In the genomic region with DNA sequence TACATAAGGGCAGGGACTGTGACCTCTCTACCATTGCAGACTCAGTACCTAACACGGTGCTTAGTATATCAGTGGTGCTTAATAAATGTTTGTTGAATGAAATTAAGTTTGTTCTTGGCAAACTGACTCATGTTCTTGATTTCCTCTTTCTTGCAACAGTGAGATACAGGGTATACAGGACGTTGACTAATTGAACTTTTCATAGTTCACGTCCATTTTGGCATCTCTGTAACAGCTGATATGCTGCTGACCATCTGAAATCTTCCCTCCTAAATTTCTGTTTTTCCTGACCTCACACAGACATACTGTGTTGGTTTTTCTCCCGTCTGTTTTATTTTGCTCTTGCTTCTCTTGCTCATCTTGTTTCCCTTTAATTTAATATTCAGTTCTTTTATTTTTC, we compare ENCODE assay signal across 25 cellular contexts. TPM values are rescaled to one million over a fixed set of nuclear protein-coding genes. Genes with fewer than 3 reads are reported as not detected.
"Had no signal": no experiment of that assay in that cellular context is flagged by ENCODE, and none has a peak within 500 bp of the region (broad histone marks: within the 10 kb centered on the region; RNA-seq: fewer than 3 reads in every experiment).

No MANE protein-coding gene starts in this region.

- H3K27me3 ChIP-seq: ascending aorta, left lung, sigmoid colon, testis, upper lobe of left lung had no signal

- H3K4me1 Mint-ChIP-seq: activated CD4-positive, alpha-beta T cell treated with anti-CD3 and anti-CD28 coated beads, Interleukin-2, amount 10 ng/mL, durations not matched to agents 24 days and 14 days; activated naive CD8-positive, alpha-beta T cell treated with anti-CD3 and anti-CD28 coated beads, Interleukin-2, amount 50 U/mL, for 24 hours; stimulated activated memory B cell treated with anti-CD40 and anti-IgM and Interleukin-4, amounts not matched to agents 10 μg/mL and 1 μg/mL and 100 μg/mL, for 72 hours had no signal

- ATAC-seq: activated CD8-positive, alpha-beta T cell treated with anti-CD3 and anti-CD28 coated beads, Interleukin-2, amount 10 ng/mL, durations not matched to agents 7 days and 5 days; activated naive CD8-positive, alpha-beta T cell treated with anti-CD3 and anti-CD28 coated beads, Interleukin-2, amount 50 U/mL, for 24 hours; activated T-cell treated with anti-CD3 and anti-CD28 coated beads, Interleukin-2, amount 50 U/mL, for 4 hours; left lung; stimulated activated memory B cell treated with anti-CD40 and anti-IgM and Interleukin-4, amounts not matched to agents 10 μg/mL and 1 μg/mL and 100 μg/mL, for 72 hours had no signal

- H3K9me3 ChIP-seq: ascending aorta, left lung, sigmoid colon, spleen, testis, upper lobe of left lung had no signal

- H3K27me3 Mint-ChIP-seq: activated naive CD8-positive, alpha-beta T cell treated with anti-CD3 and anti-CD28 coated beads, Interleukin-2, amount 50 U/mL, for 24 hours had no signal

- H3K36me3 ChIP-seq: ascending aorta, left lung, sigmoid colon, spleen, upper lobe of left lung had no signal

- H3K36me3 Mint-ChIP-seq: activated naive CD4-positive, alpha-beta T cell treated with anti-CD3 and anti-CD28 coated beads, Interleukin-2, amount 10 ng/mL, durations not matched to agents 7 days and 5 days; mesothelial cell of epicardium; stimulated activated memory B cell treated with anti-CD40 and anti-IgM and Interleukin-4, amounts not matched to agents 10 μg/mL and 1 μg/mL and 100 μg/mL, for 72 hours had no signal

- H3K4me3 Mint-ChIP-seq: activated CD4-positive, alpha-beta T cell treated with anti-CD3 and anti-CD28 coated beads, Interleukin-2, amount 10 ng/mL, durations not matched to agents 24 days and 14 days; activated CD8-positive, alpha-beta T cell treated with anti-CD3 and anti-CD28 coated beads, Interleukin-2, amount 10 ng/mL, durations not matched to agents 7 days and 5 days; activated naive CD4-positive, alpha-beta T cell treated with anti-CD3 and anti-CD28 coated beads, Interleukin-2, amount 10 ng/mL, durations not matched to agents 7 days and 5 days; activated naive CD8-positive, alpha-beta T cell treated with anti-CD3 and anti-CD28 coated beads, Interleukin-2, amount 50 U/mL, for 24 hours; activated T-cell treated with anti-CD3 and anti-CD28 coated beads, Interleukin-2, amount 50 U/mL, for 4 hours; dendritic cell treated with granulocyte-macrophage colony-stimulating factor and Interleukin-4, amounts not matched to agents 40 ng/mL and 50 ng/mL, for 4 days; mesothelial cell of epicardium; nephron; stimulated activated memory B cell treated with anti-CD40 and anti-IgM and Interleukin-4, amounts not matched to agents 10 μg/mL and 1 μg/mL and 100 μg/mL, for 72 hours had no signal

- H3K27ac ChIP-seq: ascending aorta, left lung, sigmoid colon, spleen, testis, upper lobe of left lung had no signal

- H3K9me3 Mint-ChIP-seq: activated CD4-positive, alpha-beta T cell treated with anti-CD3 and anti-CD28 coated beads, Interleukin-2, amount 10 ng/mL, durations not matched to agents 24 days and 14 days; activated naive CD4-positive, alpha-beta T cell treated with anti-CD3 and anti-CD28 coated beads, Interleukin-2, amount 10 ng/mL, durations not matched to agents 7 days and 5 days; activated naive CD8-positive, alpha-beta T cell treated with anti-CD3 and anti-CD28 coated beads, Interleukin-2, amount 50 U/mL, for 24 hours; activated T-cell treated with anti-CD3 and anti-CD28 coated beads, Interleukin-2, amount 50 U/mL, for 4 hours; dendritic cell treated with granulocyte-macrophage colony-stimulating factor and Interleukin-4, amounts not matched to agents 40 ng/mL and 50 ng/mL, for 4 days; nephron; stimulated activated memory B cell treated with anti-CD40 and anti-IgM and Interleukin-4, amounts not matched to agents 10 μg/mL and 1 μg/mL and 100 μg/mL, for 72 hours had no signal

- DNase-seq: activated CD4-positive, alpha-beta T cell treated with anti-CD3 and anti-CD28 coated beads, Interleukin-2, amount 10 ng/mL, durations not matched to agents 24 days and 14 days; activated CD8-positive, alpha-beta T cell treated with anti-CD3 and anti-CD28 coated beads, Interleukin-2, amount 10 ng/mL, durations not matched to agents 7 days and 5 days; activated effector memory CD4-positive, alpha-beta T cell treated with Interleukin-2 at 50 U/mL for 16 hours; activated naive CD4-positive, alpha-beta T cell treated with anti-CD3 and anti-CD28 coated beads, Interleukin-2, amount 10 ng/mL, durations not matched to agents 7 days and 5 days; activated naive CD8-positive, alpha-beta T cell treated with anti-CD3 and anti-CD28 coated beads, Interleukin-2, amount 50 U/mL, for 24 hours; activated T-cell treated with anti-CD3 and anti-CD28 coated beads, Interleukin-2, amount 50 U/mL, for 4 hours; effector memory CD4-positive, alpha-beta T cell; head of caudate nucleus; kidney; left lung; sigmoid colon; spleen; stimulated activated CD4-positive, alpha-beta T cell treated with anti-CD3 and anti-CD28 coated beads, Interleukin-4, amount 100 ng/mL, for 4 hours; testis; upper lobe of left lung had no signal

- H3K4me1 ChIP-seq: ascending aorta, spleen, testis had no signal

- H3K4me3 ChIP-seq: ascending aorta, left lung, sigmoid colon, spleen, testis, upper lobe of left lung had no signal

- H3K27ac Mint-ChIP-seq: activated CD4-positive, alpha-beta T cell treated with anti-CD3 and anti-CD28 coated beads, Interleukin-2, amount 10 ng/mL, durations not matched to agents 24 days and 14 days; activated CD8-positive, alpha-beta T cell treated with anti-CD3 and anti-CD28 coated beads, Interleukin-2, amount 10 ng/mL, durations not matched to agents 7 days and 5 days; activated naive CD4-positive, alpha-beta T cell treated with anti-CD3 and anti-CD28 coated beads, Interleukin-2, amount 10 ng/mL, durations not matched to agents 7 days and 5 days; activated naive CD8-positive, alpha-beta T cell treated with anti-CD3 and anti-CD28 coated beads, Interleukin-2, amount 50 U/mL, for 24 hours; dendritic cell treated with granulocyte-macrophage colony-stimulating factor and Interleukin-4, amounts not matched to agents 40 ng/mL and 50 ng/mL, for 4 days; mesothelial cell of epicardium; nephron; stimulated activated memory B cell treated with anti-CD40 and anti-IgM and Interleukin-4, amounts not matched to agents 10 μg/mL and 1 μg/mL and 100 μg/mL, for 72 hours had no signal

RNA-seq across cellular contexts. Expression of a gene that starts 44.2 kb away (rescaled TPM):
- total RNA-seq: activated CD4-positive, alpha-beta T cell treated with anti-CD3 and anti-CD28 coated beads, Interleukin-2, amount 10 ng/mL, durations not matched to agents 24 days and 14 days; activated CD8-positive, alpha-beta T cell treated with anti-CD3 and anti-CD28 coated beads, Interleukin-2, amount 10 ng/mL, durations not matched to agents 7 days and 5 days; activated T-cell treated with anti-CD3 and anti-CD28 coated beads, Interleukin-2, amount 50 U/mL, for 4 hours; ascending aorta; epithelial cell of proximal tubule; fibroblast of lung; kidney; lung microvascular endothelial cell; renal cortical epithelial cell; sigmoid colon; spleen; T-helper 2 cell treated with Interferon-gamma antibody and Interleukin-4, amounts not matched to agents 100 ng/mL and 5 ng/mL, for 36 hours had no signal
- polyA plus RNA-seq: sigmoid colon had no signal
